Comparison of ENCODE assay signal across 10 cellular contexts in genomic region chr2:101173707-101174295, GRCh38. TPM values are rescaled to one million over a fixed set of nuclear protein-coding genes. Genes with fewer than 3 reads are reported as not detected.
DNase-seq lines count a peak whose midpoint lies in the region; ATAC-seq and TF ChIP-seq lines count a peak whose summit lies in the region.
"Had no signal": no experiment of that assay in that cellular context is flagged by ENCODE, and none has a peak within 500 bp of the region (broad histone marks: within the 10 kb centered on the region; RNA-seq: fewer than 3 reads in every experiment).

No MANE protein-coding gene starts in this region.

- H3K4me3 Mint-ChIP-seq in CD8-positive, alpha-beta T cell, result no peak overlapping the region
- H3K4me3 Mint-ChIP-seq in naive thymus-derived CD8-positive, alpha-beta T cell, result peak overlapping the region in 5 of 10 donors; percentile 20 to 48 (median 36)

- H3K27ac Mint-ChIP-seq in CD8-positive, alpha-beta T cell, result peak overlapping the region; percentile 85
- peak overlapping the region; percentile 1 to 88 (median 80) for H3K27ac Mint-ChIP-seq in naive thymus-derived CD8-positive, alpha-beta T cell

- no peak overlapping the region for H3K4me3 ChIP-seq in CD8-positive, alpha-beta T cell (ENCODE audit: low read depth, low read length)
- no peak overlapping the region for H3K4me3 ChIP-seq in stomach
- H3K4me3 ChIP-seq: SJSA1 had no signal

- no peaks in the 10 kb centered on the region for H3K36me3 ChIP-seq in CD8-positive, alpha-beta T cell (ENCODE audit: insufficient read depth, low read length)
- no peaks in the 10 kb centered on the region for H3K36me3 ChIP-seq in stomach
- H3K36me3 ChIP-seq: SJSA1 had no signal

- peak; percentile 38 for ATAC-seq in CD8-positive, alpha-beta T cell
- peak; percentile 83 to 88 for ATAC-seq in naive thymus-derived CD8-positive, alpha-beta T cell

- peaks cover 2% of the 10 kb centered on the region for H3K36me3 Mint-ChIP-seq in CD8-positive, alpha-beta T cell
- H3K36me3 Mint-ChIP-seq in naive thymus-derived CD8-positive, alpha-beta T cell, result peaks cover 0 to 16% (median 7%) of the 10 kb centered on the region in 3 donors

- peak in 1 of 7 experiments; percentile 17 for DNase-seq in CD8-positive, alpha-beta T cell
- peak; percentile 32 for DNase-seq in GM20000 (ENCODE audit: low spot score)
- peak; percentile 32 to 51 for DNase-seq in activated T-cell treated with anti-CD3 and anti-CD28 coated beads, Interleukin-2, amount 50 U/mL, for 48 hours
- peak in 3 of 10 donors; percentile 33 to 38 (median 37) for DNase-seq in naive thymus-derived CD8-positive, alpha-beta T cell
- DNase-seq in HCEC 1CT, result no peak
- no peak for DNase-seq in stomach
- DNase-seq in nucleus accumbens (lab: John Stamatoyannopoulos, UW), result no peak
- DNase-seq: activated gamma-delta T cell, NCI-H345 had no signal

- TF ChIP-seq POLR2A in stomach (IDR thresholded peaks at IDR 0.05), result no peak

- peak overlapping the region; percentile 19 for H3K27ac ChIP-seq in CD8-positive, alpha-beta T cell (ENCODE audit: low read depth, low read length)
- peak overlapping the region in 2 of 5 donors; percentile 29 to 55 for H3K27ac ChIP-seq in stomach
- H3K27ac ChIP-seq: SJSA1 had no signal

- H3K9me3 Mint-ChIP-seq in CD8-positive, alpha-beta T cell, result peaks cover 10% of the 10 kb centered on the region
- H3K9me3 Mint-ChIP-seq in naive thymus-derived CD8-positive, alpha-beta T cell, result peaks cover 0 to 36% (median 11%) of the 10 kb centered on the region in 9 donors

- H3K4me1 Mint-ChIP-seq in CD8-positive, alpha-beta T cell (ENCODE audit: low read depth), result peaks cover 6% of the 10 kb centered on the region
- peaks cover 10 to 29% (median 15%) of the 10 kb centered on the region in 4 donors for H3K4me1 Mint-ChIP-seq in naive thymus-derived CD8-positive, alpha-beta T cell

- WGBS in stomach, 5 donors, result 33 to 72% (median 65%) methylated on average over 2 of the region's 2 CpGs

- CTCF ChIA-PET in CD8-positive, alpha-beta T cell (lab: Charles Lee), result interaction anchor here (1.1 kb wide), 1 partner anchor 15 kb away, joined by 3 read pairs; no protein-coding TSS in a partner anchor

- H3K9me3 ChIP-seq in CD8-positive, alpha-beta T cell (ENCODE audit: low read length), result no peaks in the 10 kb centered on the region
- peaks cover 0 to 14% (median 5%) of the 10 kb centered on the region in 4 donors for H3K9me3 ChIP-seq in stomach

- intact Hi-C loops in CD8-positive, alpha-beta T cell (cut with DNase I, micrococcal nuclease), result no loop called here
- intact Hi-C loops in stomach (cut with DNase I; ENCODE audit: low total_unique reads), result no loop called here

- POLR2A ChIA-PET in CD8-positive, alpha-beta T cell (lab: Charles Lee), result no interaction called here
- POLR2A ChIA-PET in naive thymus-derived CD8-positive, alpha-beta T cell (lab: Charles Lee), result interaction anchor here (0.8 to 1.0 kb wide), 2 partner anchors 9 to 13 kb away, joined by 3 read pairs; no protein-coding TSS in a partner anchor

- H3K4me1 ChIP-seq in CD8-positive, alpha-beta T cell (ENCODE audit: insufficient read depth, low read length), result no peaks in the 10 kb centered on the region
- H3K4me1 ChIP-seq in stomach, result no peaks in the 10 kb centered on the region
- H3K4me1 ChIP-seq: SJSA1 had no signal

- no peak for TF ChIP-seq CTCF in CD8-positive, alpha-beta T cell (IDR thresholded peaks at IDR 0.05)
- no peak for TF ChIP-seq CTCF in GM20000 (IDR thresholded peaks at IDR 0.05; ENCODE audit: extremely low read depth, missing control alignments)
- no peak for TF ChIP-seq CTCF in stomach (IDR thresholded peaks at IDR 0.05)

- no peak for TF ChIP-seq EP300 in stomach (IDR thresholded peaks at IDR 0.05)

- no peaks in the 10 kb centered on the region for H3K27me3 Mint-ChIP-seq in CD8-positive, alpha-beta T cell (ENCODE audit: low read depth)
- no peaks in the 10 kb centered on the region for H3K27me3 Mint-ChIP-seq in naive thymus-derived CD8-positive, alpha-beta T cell

- no peaks in the 10 kb centered on the region for H3K27me3 ChIP-seq in CD8-positive, alpha-beta T cell (ENCODE audit: insufficient read depth, low read length)
- H3K27me3 ChIP-seq in stomach, result no peaks in the 10 kb centered on the region
- H3K27me3 ChIP-seq: SJSA1 had no signal

RNA-seq across cellular contexts. Expression of gene TBC1D8, which starts 22.6 kb away (rescaled TPM):
- total RNA-seq in CD8-positive, alpha-beta T cell, result 1 to 10 TPM in 1 of 2 experiments, under 1 TPM in 1; 0.47 to 1.1 TPM
- 1 to 10 TPM; 2.5 to 2.6 TPM for total RNA-seq in naive thymus-derived CD8-positive, alpha-beta T cell
- polyA plus RNA-seq in naive thymus-derived CD8-positive, alpha-beta T cell, result under 1 TPM; 0.20 to 0.66 (median 0.59) TPM
- total RNA-seq in stomach, result 100 to 1,000 TPM in 3 of 5 donors, 10 to 100 TPM in 2; 74.2 to 179 (median 120) TPM
- 10 to 100 TPM in 2 of 3 donors, 1 to 10 TPM in 1; 9.9 to 22.0 (median 13.0) TPM for polyA plus RNA-seq in stomach

Comparison
In these comparisons a context has a peak if more than half of its experiments do, and no peak if none do; other contexts are left out.
1. DNase-seq: peak in GM20000 (single experiment) and activated T-cell treated with anti-CD3 and anti-CD28 coated beads, Interleukin-2, amount 50 U/mL, for 48 hours (2 of 2); none in HCEC 1CT (single experiment), stomach (single experiment) and nucleus accumbens (0 of 56).
2. RNA of gene TBC1D8, which starts 22.6 kb away (total RNA-seq): 74.2 to 179 TPM in stomach; 2.5 to 2.6 TPM in naive thymus-derived CD8-positive, alpha-beta T cell and 0.47 to 1.1 TPM in CD8-positive, alpha-beta T cell; every median in the first group is over 10 times any median in the second.